In the genomic region with DNA sequence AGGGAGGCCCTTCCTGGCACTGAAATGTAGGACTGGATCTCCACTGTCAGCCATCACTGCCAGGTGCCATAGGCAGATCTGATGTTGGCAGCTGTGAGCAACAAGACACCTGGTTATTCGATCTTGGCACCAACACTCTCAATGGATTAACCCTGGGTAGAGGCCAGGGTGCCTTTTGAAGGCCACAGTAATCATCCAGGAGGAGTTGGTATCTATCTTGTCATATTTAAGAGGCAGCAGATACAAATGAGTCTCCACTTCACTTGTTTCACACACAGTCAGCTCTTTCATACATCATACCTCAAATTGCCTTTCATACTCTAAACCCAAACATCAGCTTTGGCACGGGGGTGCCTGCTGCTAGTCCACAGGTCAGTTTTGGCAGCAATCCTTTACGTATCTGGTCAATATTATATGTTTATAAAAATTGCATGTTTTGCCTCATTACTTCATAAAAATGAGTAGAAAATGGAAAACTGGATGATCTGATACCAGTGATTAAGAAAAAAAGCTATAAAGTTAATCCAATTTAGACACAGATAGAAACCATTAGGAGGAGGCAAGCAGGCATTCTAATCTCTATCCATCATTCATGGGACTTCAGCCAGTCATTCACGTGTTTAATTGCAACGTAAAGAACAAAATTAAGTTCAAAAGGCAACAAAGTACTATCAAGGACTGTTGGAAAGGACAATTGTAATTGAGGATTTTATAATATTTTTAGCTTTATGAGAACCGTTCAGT, we compare ENCODE assay signal across 20 cellular contexts. TPM values are rescaled to one million over a fixed set of nuclear protein-coding genes. Genes with fewer than 3 reads are reported as not detected.
A peak's percentile ranks its signal among the peaks of the same experiment; 100 is the strongest.
DNase-seq lines count a peak whose midpoint lies in the region; ATAC-seq, FAIRE-seq and TF ChIP-seq lines count a peak whose summit lies in the region.
"Had no signal": no experiment of that assay in that cellular context is flagged by ENCODE, and none has a peak within 500 bp of the region (broad histone marks: within the 10 kb centered on the region; RNA-seq: fewer than 3 reads in every experiment).

No MANE protein-coding gene starts in this region.

- no peak overlapping the region for H3K27ac ChIP-seq in A673 (ENCODE audit: low read depth, low read length, poor library complexity, severe bottlenecking)
- no peak overlapping the region for H3K27ac ChIP-seq in esophagus muscularis mucosa (replicated peaks in 1 of 4)
- H3K27ac ChIP-seq: C4-2B, HL-60 had no signal

- intact Hi-C loops in A673 (cut with micrococcal nuclease; ENCODE audit: unreplicated experiment) (no loop called here), esophagus muscularis mucosa (cut with DNase I) (no loop called here)

- no peak overlapping the region for H3K27ac Mint-ChIP-seq in activated naive CD8-positive, alpha-beta T cell treated with anti-CD3 and anti-CD28 coated beads for 36 hours
- H3K27ac Mint-ChIP-seq: CD4-positive, alpha-beta T cell had no signal

- H3K9me3 ChIP-seq in A673 (ENCODE audit: low read depth, low read length, poor library complexity, severe bottlenecking): no peaks in the 10 kb centered on the region
- H3K9me3 ChIP-seq in esophagus muscularis mucosa: no peaks in the 10 kb centered on the region
- H3K9me3 ChIP-seq: Caco-2, HAP-1 had no signal

- FAIRE-seq in GM12891 (lab: Jason Lieb, UNC): peak; percentile 16
- FAIRE-seq: D721Med, GM12878, GM19239 had no signal

- POLR2A ChIA-PET in A673 (lab: Charles Lee; ENCODE audit: low non-redundant PET): no interaction called here

- TF ChIP-seq POLR2A in GM12891 (IDR thresholded peaks at IDR 0.05; ENCODE audit: low read depth, low read length) (no peak), esophagus muscularis mucosa (IDR thresholded peaks at IDR 0.05; ENCODE audit: low read depth) (no peak)

- H3K4me3 Mint-ChIP-seq in activated naive CD8-positive, alpha-beta T cell treated with anti-CD3 and anti-CD28 coated beads for 36 hours: no peak overlapping the region
- H3K4me3 Mint-ChIP-seq: CD4-positive, alpha-beta T cell had no signal

- WGBS in esophagus muscularis mucosa: 79% methylated on average over 6 of the region's 6 CpGs

- H3K4me3 ChIP-seq in A673 (ENCODE audit: low read depth, low read length, poor library complexity, severe bottlenecking) (no peak overlapping the region), esophagus muscularis mucosa (no peak overlapping the region)
- H3K4me3 ChIP-seq: GM12878, HAP-1 had no signal

- DNase-seq in A673 (ENCODE audit: low spot score): peak; percentile 42
- no peak for DNase-seq in GM12891 (ENCODE audit: insufficient read length, low spot score)
- peak; percentile 57 for DNase-seq in SK-N-DZ (ENCODE audit: low spot score)
- peak; percentile 89 for DNase-seq in esophagus muscularis mucosa (ENCODE audit: extremely low spot score)
- no peak for DNase-seq in activated naive CD8-positive, alpha-beta T cell treated with anti-CD3 and anti-CD28 coated beads for 36 hours
- DNase-seq: ACHN; Caco-2; CD4-positive, alpha-beta T cell; DMS153; DND-41; EL; KBM-7 had no signal

- H3K4me1 Mint-ChIP-seq in activated naive CD8-positive, alpha-beta T cell treated with anti-CD3 and anti-CD28 coated beads for 36 hours: no peaks in the 10 kb centered on the region

- H3K27me3 ChIP-seq in A673 (replicated peaks; ENCODE audit: insufficient read depth, low read depth, low read length, poor library complexity) (peaks cover 6% of the 10 kb centered on the region), esophagus muscularis mucosa (no peaks in the 10 kb centered on the region)

- H3K36me3 ChIP-seq in A673 (ENCODE audit: insufficient read depth, low read length, poor library complexity, severe bottlenecking): no peaks in the 10 kb centered on the region
- no peaks in the 10 kb centered on the region for H3K36me3 ChIP-seq in esophagus muscularis mucosa
- H3K36me3 ChIP-seq: HAP-1 had no signal

- H3K27me3 Mint-ChIP-seq in activated naive CD8-positive, alpha-beta T cell treated with anti-CD3 and anti-CD28 coated beads for 36 hours: no peaks in the 10 kb centered on the region
- H3K27me3 Mint-ChIP-seq: CD4-positive, alpha-beta T cell had no signal

- BruUV-seq in A673 (replicated peaks; lab: Mats Ljungman, UMichigan): no TSS peak

- H3K4me1 ChIP-seq in A673 (ENCODE audit: insufficient read depth, low read length, poor library complexity, severe bottlenecking) (peaks cover 5% of the 10 kb centered on the region), esophagus muscularis mucosa (no peaks in the 10 kb centered on the region)
- H3K4me1 ChIP-seq: Caco-2, HAP-1 had no signal

- CTCF ChIA-PET in A673 (lab: Charles Lee): no interaction called here

- no peak for TF ChIP-seq EP300 in esophagus muscularis mucosa (IDR thresholded peaks at IDR 0.05)

- no peaks in the 10 kb centered on the region for H3K9me3 Mint-ChIP-seq in activated naive CD8-positive, alpha-beta T cell treated with anti-CD3 and anti-CD28 coated beads for 36 hours
- H3K9me3 Mint-ChIP-seq: CD4-positive, alpha-beta T cell had no signal

- ATAC-seq in HG03196 (IDR thresholded peaks at IDR 0.05; ENCODE audit: unreplicated experiment) (no peak), HG03095 (IDR thresholded peaks at IDR 0.05; ENCODE audit: unreplicated experiment) (no peak)
- ATAC-seq: GM12878 had no signal

- H3K36me3 Mint-ChIP-seq in activated naive CD8-positive, alpha-beta T cell treated with anti-CD3 and anti-CD28 coated beads for 36 hours: no peaks in the 10 kb centered on the region

- TF ChIP-seq CTCF in A673 (conservative IDR thresholded peaks at IDR 0.05; ENCODE audit: low read depth, low read length) (no peak), esophagus muscularis mucosa (IDR thresholded peaks at IDR 0.05) (no peak)

TF ChIP-seq in GM12891, 5 proteins besides CTCF, POLR2A, EP300 and RAD21:
- TF ChIP-seq PAX5 (IDR thresholded peaks at IDR 0.05; ENCODE audit: insufficient read depth, low read length, severe bottlenecking) (no peak), POU2F2 (IDR thresholded peaks at IDR 0.05; ENCODE audit: low read depth, low read length) (no peak), POLR2AphosphoS5 (IDR thresholded peaks at IDR 0.05; ENCODE audit: low read depth, low read length) (no peak), SPI1 (IDR thresholded peaks at IDR 0.05; ENCODE audit: low read depth, low read length) (no peak)

RNA-seq across cellular contexts. Expression of a gene that starts 12.7 kb away (rescaled TPM):
- 31.9 and 33.6 TPM in 2 replicates for total RNA-seq in A673 (2021)
- 6.8 TPM for polyA plus RNA-seq in GM12891 (2012; ENCODE audit: low read depth, missing spikeins)
- polyA plus RNA-seq in SK-N-DZ (2014; cell fraction: cytosol; rRNA removed): 8.5 and 17.1 TPM in 2 replicates
- polyA plus RNA-seq in SK-N-DZ (2014; cell fraction: nucleus; rRNA removed): 11.5 and 24.2 TPM in 2 replicates
- 10 to 100 TPM; 30.8 to 44.4 (median 33.3) TPM for total RNA-seq in esophagus muscularis mucosa
- total RNA-seq in activated naive CD8-positive, alpha-beta T cell treated with anti-CD3 and anti-CD28 coated beads for 36 hours: 10 to 100 TPM; 28.6 to 34.8 TPM

Comparison
In these comparisons a context has a peak if more than half of its experiments do, and no peak if none do; other contexts are left out.
1. DNase-seq: peak in A673 (single experiment), SK-N-DZ (single experiment) and esophagus muscularis mucosa (single experiment); none in GM12891 (single experiment) and activated naive CD8-positive, alpha-beta T cell treated with anti-CD3 and anti-CD28 coated beads for 36 hours (single experiment).